ENCODE assay signal across 19 cellular contexts in the genomic region with DNA sequence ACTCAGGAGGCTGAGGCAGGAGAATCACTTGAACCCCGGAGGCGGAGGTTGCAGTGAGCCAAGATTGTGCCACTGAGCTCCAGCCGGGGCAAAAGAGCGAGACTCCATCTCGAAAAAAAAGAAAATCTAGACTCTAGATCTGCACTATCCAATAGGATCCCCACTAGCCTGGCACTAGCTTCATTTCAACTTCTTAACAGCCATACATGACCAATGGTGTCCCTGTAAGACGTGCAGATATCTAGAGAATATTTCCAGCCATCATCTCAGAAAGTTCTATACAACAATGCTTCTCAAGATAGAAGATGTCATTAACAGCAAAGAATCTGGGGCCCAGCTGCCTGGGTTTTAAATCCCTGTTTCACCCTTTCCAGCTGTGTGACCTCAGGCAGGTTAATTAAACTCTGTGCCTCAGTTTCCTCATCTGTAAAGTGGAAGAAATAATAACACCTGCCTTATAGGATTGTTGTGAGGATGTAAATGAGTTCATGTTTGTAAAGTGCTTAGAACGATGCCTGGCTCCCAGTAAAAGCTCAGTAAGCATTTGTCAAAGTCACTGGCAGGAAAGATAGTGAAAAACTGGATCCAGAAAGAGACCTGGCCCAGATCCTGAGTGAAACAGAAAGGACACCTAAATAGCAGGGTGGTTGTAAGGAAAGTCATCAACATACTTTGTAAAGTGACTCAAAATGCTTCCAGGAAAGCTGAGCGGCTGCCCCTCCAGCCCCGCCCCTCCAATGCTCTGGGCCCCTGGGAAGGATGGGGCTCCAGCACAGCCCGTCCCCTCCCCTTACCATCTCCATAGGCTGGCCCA. TPM values are rescaled to one million over a fixed set of nuclear protein-coding genes. Genes with fewer than 3 reads are reported as not detected.
DNase-seq lines count a peak whose midpoint lies in the region; ATAC-seq, FAIRE-seq and TF ChIP-seq lines count a peak whose summit lies in the region.
"Had no signal": no experiment of that assay in that cellular context is flagged by ENCODE, and none has a peak within 500 bp of the region (broad histone marks: within the 10 kb centered on the region; RNA-seq: fewer than 3 reads in every experiment).

No MANE protein-coding gene starts in this region.

- H3K4me3 Mint-ChIP-seq in T-helper 1 cell treated with Interleukin-12 subunit alpha and Interleukin-12 subunit beta and Interleukin-4 antibody, amounts not matched to agents 30 μg/mL and 1 μg/mL, for 36 hours: no peak overlapping the region
- H3K4me3 Mint-ChIP-seq in astrocyte (ENCODE audit: unreplicated experiment): no peak overlapping the region
- H3K4me3 Mint-ChIP-seq in stimulated activated effector memory CD8-positive, alpha-beta T cell treated with anti-CD3 and anti-CD28 coated beads, Interleukin-12 subunit alpha, Interleukin-12 subunit beta, amount 100 ng/mL, for 72 hours: no peak overlapping the region

- H3K4me1 Mint-ChIP-seq in T-helper 1 cell treated with Interleukin-12 subunit alpha and Interleukin-12 subunit beta and Interleukin-4 antibody, amounts not matched to agents 30 μg/mL and 1 μg/mL, for 36 hours (ENCODE audit: low read depth): peaks cover 17% of the 10 kb centered on the region
- H3K4me1 Mint-ChIP-seq in astrocyte (ENCODE audit: low read depth, unreplicated experiment): peaks cover 7% of the 10 kb centered on the region
- H3K4me1 Mint-ChIP-seq in stimulated activated effector memory CD8-positive, alpha-beta T cell treated with anti-CD3 and anti-CD28 coated beads, Interleukin-12 subunit alpha, Interleukin-12 subunit beta, amount 100 ng/mL, for 72 hours: peaks cover 24% of the 10 kb centered on the region

- H3K9me3 Mint-ChIP-seq in T-helper 1 cell treated with Interleukin-12 subunit alpha and Interleukin-12 subunit beta and Interleukin-4 antibody, amounts not matched to agents 30 μg/mL and 1 μg/mL, for 36 hours: no peaks in the 10 kb centered on the region
- peaks cover 2% of the 10 kb centered on the region for H3K9me3 Mint-ChIP-seq in astrocyte (ENCODE audit: unreplicated experiment)
- no peaks in the 10 kb centered on the region for H3K9me3 Mint-ChIP-seq in stimulated activated effector memory CD8-positive, alpha-beta T cell treated with anti-CD3 and anti-CD28 coated beads, Interleukin-12 subunit alpha, Interleukin-12 subunit beta, amount 100 ng/mL, for 72 hours

- peaks cover 11% of the 10 kb centered on the region for H3K4me1 ChIP-seq in astrocyte (ENCODE audit: insufficient read depth, low read length)

- H3K27ac Mint-ChIP-seq in T-helper 1 cell treated with Interleukin-12 subunit alpha and Interleukin-12 subunit beta and Interleukin-4 antibody, amounts not matched to agents 30 μg/mL and 1 μg/mL, for 36 hours: peak overlapping the region; percentile 16
- H3K27ac Mint-ChIP-seq in astrocyte (ENCODE audit: unreplicated experiment): no peak overlapping the region
- peak overlapping the region; percentile 82 for H3K27ac Mint-ChIP-seq in stimulated activated effector memory CD8-positive, alpha-beta T cell treated with anti-CD3 and anti-CD28 coated beads, Interleukin-12 subunit alpha, Interleukin-12 subunit beta, amount 100 ng/mL, for 72 hours

- no peak for TF ChIP-seq CTCF in astrocyte (IDR thresholded peaks at IDR 0.05; ENCODE audit: insufficient read depth, low read depth, low read length)

- no peaks in the 10 kb centered on the region for H3K9me3 ChIP-seq in astrocyte (ENCODE audit: insufficient read depth, low read depth, low read length)
- H3K9me3 ChIP-seq: Peyer's patch had no signal

- H3K27me3 Mint-ChIP-seq in T-helper 1 cell treated with Interleukin-12 subunit alpha and Interleukin-12 subunit beta and Interleukin-4 antibody, amounts not matched to agents 30 μg/mL and 1 μg/mL, for 36 hours (ENCODE audit: low read depth): no peaks in the 10 kb centered on the region
- no peaks in the 10 kb centered on the region for H3K27me3 Mint-ChIP-seq in astrocyte (ENCODE audit: low read depth, unreplicated experiment)

- no peak overlapping the region for H3K4me2 ChIP-seq in astrocyte (ENCODE audit: low read length)

- H3K36me3 ChIP-seq in astrocyte (ENCODE audit: insufficient read depth, low read length): no peaks in the 10 kb centered on the region
- H3K36me3 ChIP-seq: Peyer's patch had no signal

- no peaks in the 10 kb centered on the region for H3K27me3 ChIP-seq in astrocyte (ENCODE audit: insufficient read depth, low read length)
- H3K27me3 ChIP-seq: Peyer's patch had no signal

- H3K36me3 Mint-ChIP-seq in T-helper 1 cell treated with Interleukin-12 subunit alpha and Interleukin-12 subunit beta and Interleukin-4 antibody, amounts not matched to agents 30 μg/mL and 1 μg/mL, for 36 hours (ENCODE audit: low read depth): peaks cover 15% of the 10 kb centered on the region
- peaks cover 5% of the 10 kb centered on the region for H3K36me3 Mint-ChIP-seq in astrocyte (ENCODE audit: low read depth, unreplicated experiment)
- H3K36me3 Mint-ChIP-seq in stimulated activated effector memory CD8-positive, alpha-beta T cell treated with anti-CD3 and anti-CD28 coated beads, Interleukin-12 subunit alpha, Interleukin-12 subunit beta, amount 100 ng/mL, for 72 hours: peaks cover 17% of the 10 kb centered on the region

- no peak overlapping the region for H3K27ac ChIP-seq in astrocyte (ENCODE audit: low read depth, low read length)
- H3K27ac ChIP-seq: 22Rv1, Peyer's patch had no signal

- H2AFZ ChIP-seq in astrocyte (ENCODE audit: low read depth, low read length): no peak overlapping the region

- FAIRE-seq in astrocyte (lab: Jason Lieb, UNC): no peak
- FAIRE-seq: HepG2 had no signal

- H3K4me3 ChIP-seq in astrocyte (ENCODE audit: insufficient read depth, low read depth, low read length): no peak overlapping the region
- H3K4me3 ChIP-seq: Peyer's patch had no signal

- peaks cover 6% of the 10 kb centered on the region for H4K20me1 ChIP-seq in astrocyte (ENCODE audit: insufficient read depth, low read length)

- DNase-seq in T-helper 1 cell: no peak
- DNase-seq in GM03348 (ENCODE audit: low spot score): peak; percentile 29
- DNase-seq in astrocyte (ENCODE audit: low read depth): peak; percentile 19
- no peak for DNase-seq in stimulated activated effector memory CD8-positive, alpha-beta T cell treated with anti-CD3 and anti-CD28 coated beads, Interleukin-12 subunit alpha, Interleukin-12 subunit beta, amount 100 ng/mL, for 72 hours (ENCODE audit: low spot score in 2 of 2)
- DNase-seq in stimulated activated CD4-positive, alpha-beta T cell treated with anti-CD3 and anti-CD28 coated beads, Interleukin-4, amount 100 ng/mL, for 1 hour: no peak
- DNase-seq in NCI-H2029 treated with DMSO at 0.1 percent for 48 hours (lab: John Stamatoyannopoulos, UW): no peak
- DNase-seq: C1 segment of cervical spinal cord, H7, Karpas-422, NCI-H187 treated with DMSO at 0.1 percent for 48 hours, NCI-H2171, NCI-H446 treated with DMSO at 0.1 percent for 48 hours, NCI-H748 treated with DMSO at 0.1 percent for 48 hours, Peyer's patch, Right ventricle myocardium superior had no signal

- peaks cover 14% of the 10 kb centered on the region for H3K79me2 ChIP-seq in astrocyte (ENCODE audit: insufficient read depth, low read length)

- H3K9ac ChIP-seq in astrocyte (ENCODE audit: low read length): no peak overlapping the region

- ATAC-seq in stimulated activated effector memory CD8-positive, alpha-beta T cell treated with anti-CD3 and anti-CD28 coated beads, Interleukin-12 subunit alpha, Interleukin-12 subunit beta, amount 100 ng/mL, for 72 hours: no peak
- no peak for ATAC-seq in HG03460 (IDR thresholded peaks at IDR 0.05; ENCODE audit: unreplicated experiment)
- ATAC-seq: HepG2 had no signal

RNA-seq across cellular contexts. Expression of a gene that starts 13.5 kb away (rescaled TPM):
- 43.8 and 45.3 TPM in 2 replicates for total RNA-seq in astrocyte

RNA-seq across cellular contexts. Expression of a gene that starts 17.4 kb away (rescaled TPM):
- 101 and 105 TPM in 2 replicates for total RNA-seq in astrocyte

RNA-seq across cellular contexts. Expression of a gene that starts 28.1 kb away (rescaled TPM):
- 0.14 TPM in 1 of 2 replicates, not detected in the other for total RNA-seq in astrocyte
- total RNA-seq: H7, HepG2 had no signal

RNA-seq across cellular contexts. Expression of a gene that starts 43.1 kb away (rescaled TPM):
- not detected in 2 replicates for total RNA-seq in astrocyte
- total RNA-seq: H7, Peyer's patch, Right ventricle myocardium superior had no signal

RNA-seq across cellular contexts. Expression of a gene that starts 56.6 kb away (rescaled TPM):
- 35.6 and 40.1 TPM in 2 replicates for total RNA-seq in astrocyte

Comparison
In these comparisons a context has a peak if more than half of its experiments do, and no peak if none do; other contexts are left out.
1. DNase-seq: peak in GM03348 (single experiment) and astrocyte (single experiment); none in T-helper 1 cell (0 of 5), stimulated activated effector memory CD8-positive, alpha-beta T cell treated with anti-CD3 and anti-CD28 coated beads, Interleukin-12 subunit alpha, Interleukin-12 subunit beta, amount 100 ng/mL, for 72 hours (0 of 2), stimulated activated CD4-positive, alpha-beta T cell treated with anti-CD3 and anti-CD28 coated beads, Interleukin-4, amount 100 ng/mL, for 1 hour (single experiment) and NCI-H2029 treated with DMSO at 0.1 percent for 48 hours (single experiment).